15 cellular contexts compared by ENCODE assay signal in genomic region chr1:163231385-163231784, GRCh38. TPM values are rescaled to one million over a fixed set of nuclear protein-coding genes. Genes with fewer than 3 reads are reported as not detected.
A peak's percentile ranks its signal among the peaks of the same experiment; 100 is the strongest.
DNase-seq lines count a peak whose midpoint lies in the region; TF ChIP-seq lines count a peak whose summit lies in the region.
"Had no signal": no experiment of that assay in that cellular context is flagged by ENCODE, and none has a peak within 500 bp of the region (broad histone marks: within the 10 kb centered on the region; RNA-seq: fewer than 3 reads in every experiment).

No MANE protein-coding gene starts in this region.

- DNase-seq in A172 (ENCODE audit: low spot score) (peak; percentile 43), HT1080 (ENCODE audit: low read depth) (peak; percentile 2), dermis blood vessel endothelial cell (peak; percentile 46), kidney glomerular epithelial cell (lab: John Stamatoyannopoulos, UW) (peak; percentile 78), colonic mucosa (no peak), OCI-M1 (lab: John Stamatoyannopoulos, UW) (no peak), NCI-H2107 treated with DMSO at 0.1 percent for 48 hours (lab: John Stamatoyannopoulos, UW; ENCODE audit: unreplicated experiment) (no peak), NOMO-1 treated with dmso at 0.1 percent for 144 hours (lab: John Stamatoyannopoulos, UW; ENCODE audit: unreplicated experiment) (no peak)
- DNase-seq: activated CD4-positive, alpha-beta T cell treated with anti-CD3 and anti-CD28 coated beads, Interleukin-2, amount 50 U/mL, for 1 hour; activated effector memory CD4-positive, alpha-beta T cell treated with anti-CD3 and anti-CD28 coated beads, Interleukin-2, amount 50 U/mL, for 16 hours; cerebellar nuclear complex; DMS 273 treated with DMSO at 0.1 percent for 48 hours; thyroid gland had no signal

- H3K4me1 ChIP-seq in colonic mucosa = no peaks in the 10 kb centered on the region
- H3K4me1 ChIP-seq: thyroid gland had no signal

- no peak overlapping the region for H3K9ac ChIP-seq in colonic mucosa (ENCODE audit: low read depth in 2 of 2, low read length in 2 of 2)

- intact Hi-C loops in colonic mucosa (cut with DNase I) = no loop called here

- no peaks in the 10 kb centered on the region for H3K27me3 ChIP-seq in colonic mucosa
- H3K27me3 ChIP-seq: foreskin keratinocyte, thyroid gland had no signal

- H3K4me3 ChIP-seq in colonic mucosa = no peak overlapping the region
- H3K4me3 ChIP-seq: smooth muscle cell, thyroid gland had no signal

- H3K27ac ChIP-seq in colonic mucosa = no peak overlapping the region
- H3K27ac ChIP-seq: foreskin keratinocyte, thyroid gland had no signal

- H3K9me3 ChIP-seq in colonic mucosa = no peaks in the 10 kb centered on the region
- H3K9me3 ChIP-seq: thyroid gland had no signal

- no peaks in the 10 kb centered on the region for H3K36me3 ChIP-seq in colonic mucosa
- H3K36me3 ChIP-seq: thyroid gland had no signal

- TF ChIP-seq CTCF in colonic mucosa (IDR thresholded peaks at IDR 0.05) = no peak

RNA-seq across cellular contexts. Expression of gene RGS5, which starts 28.7 kb away (rescaled TPM):
- 22.5 and 29.6 TPM in 2 replicates for total RNA-seq in A172 (2014; rRNA removed; shearing (Covaris generic))
- 1.8 and 8.6 TPM in 2 replicates for total RNA-seq in HT1080 (2014; rRNA removed; shearing (Covaris generic))
- polyA plus RNA-seq in HT1080 (2015; cell fraction: cytosol; rRNA removed) = 5.7 and 6.2 TPM in 2 replicates
- 5.4 and 7.2 TPM in 2 replicates for polyA plus RNA-seq in HT1080 (2015; cell fraction: nucleus; rRNA removed)
- total RNA-seq in dermis blood vessel endothelial cell = 1.6 and 5.3 TPM in 2 replicates
- total RNA-seq in colonic mucosa = 10 to 100 TPM; 10.8 to 41.7 TPM

Comparison
In these comparisons a context has a peak if more than half of its experiments do, and no peak if none do; other contexts are left out.
1. DNase-seq: peak in A172 (single experiment), HT1080 (single experiment), dermis blood vessel endothelial cell (single experiment) and kidney glomerular epithelial cell (single experiment); none in colonic mucosa (single experiment), OCI-M1 (single experiment), NCI-H2107 treated with DMSO at 0.1 percent for 48 hours (single experiment) and NOMO-1 treated with dmso at 0.1 percent for 144 hours (single experiment).